1 cellular context compared by ENCODE assay signal in genomic region chr6:39309942-39310531, GRCh38.
TF ChIP-seq lines count a peak whose summit lies in the region.

No MANE protein-coding gene starts in this region.

TF ChIP-seq in GM12878, 131 proteins besides CTCF, POLR2A, EP300 and RAD21 (continued from another document):
- TF ChIP-seq E2F8 (IDR thresholded peaks at IDR 0.05; ENCODE audit: low read depth, partially characterized antibody) (no peak), BCL3 (IDR thresholded peaks at IDR 0.05; ENCODE audit: borderline replicate concordance, insufficient read depth, low read depth, low read length, poor library complexity, severe bottlenecking) (no peak), CUX1 (IDR thresholded peaks at IDR 0.05; ENCODE audit: insufficient replicate concordance, low read depth, low read length) (no peak)
